ENCODE assay signal across 8 cellular contexts in the genomic region with DNA sequence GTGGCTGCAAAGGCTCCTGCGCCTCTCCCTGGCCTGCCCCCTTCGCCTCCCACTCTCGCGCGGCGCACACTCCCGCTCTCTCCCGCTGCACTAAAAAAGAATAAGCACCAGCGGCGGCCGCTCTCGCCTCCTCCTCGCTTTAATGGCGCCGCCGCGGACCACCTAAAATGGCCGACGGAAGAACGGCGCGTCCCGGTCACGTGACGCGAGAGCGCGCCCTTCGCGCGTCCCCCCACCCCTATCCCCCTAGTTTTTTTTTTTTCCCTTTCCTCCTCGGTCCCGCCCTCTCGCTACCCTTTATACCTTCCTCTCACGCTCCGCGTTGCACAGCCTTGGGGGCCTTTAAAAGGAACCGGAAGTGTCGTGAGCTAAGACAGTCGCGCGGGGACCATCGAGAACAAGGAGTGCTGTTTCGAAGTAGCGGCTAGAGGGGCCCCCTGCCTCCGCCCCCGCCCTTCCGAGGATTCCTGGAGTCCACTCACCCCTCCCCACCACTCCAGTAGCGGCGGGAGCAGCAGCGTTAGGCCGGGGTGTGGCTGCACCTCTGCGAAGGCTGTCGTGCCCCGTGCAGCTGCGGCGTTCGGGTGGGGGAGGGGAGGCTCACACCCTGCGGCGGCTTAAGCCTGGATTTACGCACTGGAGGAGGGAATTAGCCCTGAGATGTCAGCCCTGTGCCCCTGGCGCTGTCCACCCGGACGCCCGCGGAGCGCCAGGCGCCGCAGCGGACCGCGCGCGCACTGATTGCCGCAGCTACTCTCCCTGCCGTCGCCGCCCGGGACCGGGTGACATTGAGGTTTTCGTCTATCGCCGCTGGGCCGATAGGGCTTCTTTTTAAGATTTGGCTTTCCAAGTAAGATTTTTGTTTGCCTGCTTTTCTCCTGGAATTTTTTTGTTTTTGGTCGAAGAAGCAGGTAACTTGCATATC. TPM values are rescaled to one million over a fixed set of nuclear protein-coding genes. Genes with fewer than 3 reads are reported as not detected.
DNase-seq lines count a peak whose midpoint lies in the region; ATAC-seq, FAIRE-seq and TF ChIP-seq lines count a peak whose summit lies in the region.

A gene with protein sequence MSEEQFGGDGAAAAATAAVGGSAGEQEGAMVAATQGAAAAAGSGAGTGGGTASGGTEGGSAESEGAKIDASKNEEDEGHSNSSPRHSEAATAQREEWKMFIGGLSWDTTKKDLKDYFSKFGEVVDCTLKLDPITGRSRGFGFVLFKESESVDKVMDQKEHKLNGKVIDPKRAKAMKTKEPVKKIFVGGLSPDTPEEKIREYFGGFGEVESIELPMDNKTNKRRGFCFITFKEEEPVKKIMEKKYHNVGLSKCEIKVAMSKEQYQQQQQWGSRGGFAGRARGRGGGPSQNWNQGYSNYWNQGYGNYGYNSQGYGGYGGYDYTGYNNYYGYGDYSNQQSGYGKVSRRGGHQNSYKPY (minus strand): TSS at position 176 of the 925 bp plus-strand sequence. CDS start 313 bp downstream, outside the sequence.

- TF ChIP-seq CTCF in keratinocyte (optimal IDR thresholded peaks at IDR 0.05 in 1 of 3, IDR thresholded peaks at IDR 0.05 in 1 of 3, conservative IDR thresholded peaks at IDR 0.05 in 1 of 3; ENCODE audit: extremely low read depth in 1 of 3, insufficient read depth in 2 of 3, low read length in 3 of 3), result no peak

- TF ChIP-seq POLR2A in GM19099 (IDR thresholded peaks at IDR 0.05; ENCODE audit: extremely low read depth, insufficient read length, low read depth), result peak; percentile 95

- H3K9me3 ChIP-seq in keratinocyte (ENCODE audit: control insufficient read depth, low read depth, low read length), result no peaks in the 10 kb centered on the region

- no peaks in the 10 kb centered on the region for H3K9me1 ChIP-seq in keratinocyte (ENCODE audit: control insufficient read depth, extremely low read depth, insufficient read depth, low read length)

- FAIRE-seq in keratinocyte (lab: Jason Lieb, UNC), result peak; percentile 79

- H3K27ac ChIP-seq in keratinocyte (ENCODE audit: control insufficient read depth, insufficient read depth, low read length), result peak within 1 kb of the TSS; percentile 99

- H3K4me3 ChIP-seq in keratinocyte (ENCODE audit: control insufficient read depth in 2 of 3, extremely low read depth in 1 of 3, insufficient read depth in 2 of 3, low read depth in 1 of 3, low read length in 3 of 3), result peak within 1 kb of the TSS; percentile 90 to 99 (median 98)

- H3K4me1 ChIP-seq in keratinocyte (ENCODE audit: control insufficient read depth, extremely low read depth, insufficient read depth, low read length), result peaks cover 20% of the 10 kb centered on the region

- H3K9ac ChIP-seq in keratinocyte (ENCODE audit: control insufficient read depth, extremely low read depth, insufficient read depth, low read length), result peak within 1 kb of the TSS; percentile 99

- H3K79me2 ChIP-seq in keratinocyte (ENCODE audit: control insufficient read depth, insufficient read depth, low read length), result peaks cover 61% of the 10 kb centered on the region

- H2AFZ ChIP-seq in keratinocyte (ENCODE audit: control insufficient read depth, low read length), result peak within 1 kb of the TSS; percentile 81

- H3K36me3 ChIP-seq in keratinocyte (ENCODE audit: control insufficient read depth in 2 of 2, extremely low read depth in 1 of 2, insufficient read depth in 2 of 2, low read length in 2 of 2), result peaks cover 3 to 21% of the 10 kb centered on the region in 2 experiments

- ATAC-seq in HG03432 (IDR thresholded peaks at IDR 0.05; ENCODE audit: unreplicated experiment), result peak; percentile 94

- H4K20me1 ChIP-seq in keratinocyte (ENCODE audit: control insufficient read depth, extremely low read depth, insufficient read depth, low read length), result peaks cover 26% of the 10 kb centered on the region

- no peaks in the 10 kb centered on the region for H3K27me3 ChIP-seq in keratinocyte (ENCODE audit: control insufficient read depth, extremely low read depth, insufficient read depth, low read length)

- H3K4me2 ChIP-seq in keratinocyte (ENCODE audit: control insufficient read depth, extremely low read depth, insufficient read depth, low read depth, low read length), result peak within 1 kb of the TSS; percentile 97

- DNase-seq in AG20443 (ENCODE audit: low spot score), result peak; percentile 97
- DNase-seq in NCI-H510A (lab: John Stamatoyannopoulos, UW), result peak; percentile 99
- peak; percentile 86 for DNase-seq in activated CD4-positive, alpha-beta T cell treated with anti-CD3 and anti-CD28 coated beads for 1 hour
- peak; percentile 97 for DNase-seq in cerebellum (ENCODE audit: low spot score)
- peak; percentile 97 for DNase-seq in keratinocyte (ENCODE audit: low read depth, low spot score)
- peak; percentile 75 to 79 for DNase-seq in stimulated activated CD4-positive, alpha-beta T cell treated with anti-CD3 and anti-CD28 coated beads, Interleukin-15, amount 100 ng/mL, for 1 hour (ENCODE audit: low read depth in 1 of 2, low spot score in 1 of 2)

- dilution Hi-C loops in keratinocyte (cut with MboI; ENCODE audit: extremely low pct_ligation_motif_present, low sequenced_read_pairs), result no loop called here

RNA-seq across cellular contexts. Expression of the gene that starts here (rescaled TPM):
- 90.0 TPM for total RNA-seq in cerebellum
- polyA plus RNA-seq in keratinocyte, result 30.3 to 91.3 TPM (median 68.1 TPM) in 3 replicates
- polyA plus RNA-seq in keratinocyte (2011; ENCODE audit: low read depth), result 102 TPM
- 44.4 and 54.8 TPM in 2 replicates for polyA plus RNA-seq in keratinocyte (2011; cell fraction: cytosol; rRNA removed)
- polyA plus RNA-seq in keratinocyte (2011; cell fraction: nucleus; rRNA removed), result 163 and 219 TPM in 2 replicates
- polyA plus RNA-seq in keratinocyte (2012; ENCODE audit: low replicate concordance), result 69.2 and 222 TPM in 2 replicates
- 6.6 to 26.6 TPM (median 12.0 TPM) in 3 replicates for polyA minus RNA-seq in keratinocyte
- polyA minus RNA-seq in keratinocyte (2011; cell fraction: cytosol; rRNA and poly(A)+ RNA removed), result 16.7 TPM
- polyA minus RNA-seq in keratinocyte (2011; cell fraction: nucleus; rRNA and poly(A)+ RNA removed), result 17.4 and 32.5 TPM in 2 replicates

Comparison
In these comparisons a context has a peak if more than half of its experiments do, and no peak if none do; other contexts are left out.
1. Peak in every context shown above with its lines: DNase-seq, ATAC-seq, H3K4me3 ChIP-seq and H3K27ac ChIP-seq.